Comparison of ENCODE assay signal across 16 cellular contexts in genomic region chr9:2144619-2145018, GRCh38.
DNase-seq lines count a peak whose midpoint lies in the region; ATAC-seq and TF ChIP-seq lines count a peak whose summit lies in the region.
"Had no signal": no experiment of that assay in that cellular context is flagged by ENCODE, and none has a peak within 500 bp of the region (broad histone marks: within the 10 kb centered on the region; RNA-seq: fewer than 3 reads in every experiment).

No MANE protein-coding gene starts in this region.

- no peaks in the 10 kb centered on the region for H4K20me1 ChIP-seq in mammary epithelial cell (ENCODE audit: insufficient read depth, low read length)

- CTCF ChIA-PET in mammary epithelial cell (lab: Charles Lee; ENCODE audit: low non-redundant PET), result no interaction called here
- CTCF ChIA-PET in HEK293 (lab: Yijun Ruan, JAX), result no interaction called here

- H3K4me1 ChIP-seq in mammary epithelial cell (ENCODE audit: insufficient read depth, low read length) (peaks cover 11% of the 10 kb centered on the region), breast epithelium (no peaks in the 10 kb centered on the region), HEK293 (ENCODE audit: control insufficient read depth, insufficient read depth, low read length) (no peaks in the 10 kb centered on the region), thymus (ENCODE audit: control insufficient read depth, insufficient read depth, low read length) (no peaks in the 10 kb centered on the region)

- H3K9me3 ChIP-seq in mammary epithelial cell (replicated peaks; ENCODE audit: insufficient read depth, low read length) (no peaks in the 10 kb centered on the region), breast epithelium (no peaks in the 10 kb centered on the region), HEK293 (ENCODE audit: control insufficient read depth, insufficient read depth, low read depth, low read length) (no peaks in the 10 kb centered on the region), thymus (ENCODE audit: control insufficient read depth) (no peaks in the 10 kb centered on the region)
- H3K9me3 ChIP-seq: HAP-1 had no signal

- no peak overlapping the region for H3K4me3 Mint-ChIP-seq in activated T-helper 17 cell treated with anti-CD3 and anti-CD28 coated beads, Interleukin-2, amount 50 U/mL, for 72 hours

- H3K27ac ChIP-seq in mammary epithelial cell (ENCODE audit: insufficient read depth, low read depth, low read length), result no peak overlapping the region
- peak overlapping the region in 1 of 2 donors; percentile 13 for H3K27ac ChIP-seq in breast epithelium
- H3K27ac ChIP-seq in HEK293 (ENCODE audit: extremely low read depth, low read depth, low read length), result no peak overlapping the region
- H3K27ac ChIP-seq in thymus (ENCODE audit: low read depth), result peak overlapping the region; percentile 22
- H3K27ac ChIP-seq: BLaER1 treated with 17β-estradiol and CSF1 and Interleukin-3, amounts not matched to agents 10 nM and 100 nM; GM23248; SK-N-MC had no signal

- no peak for ATAC-seq in activated T-helper 17 cell treated with anti-CD3 and anti-CD28 coated beads, Interleukin-2, amount 50 U/mL, for 72 hours (replicated peaks)
- no peak for ATAC-seq in GM21515 (IDR thresholded peaks at IDR 0.05; ENCODE audit: unreplicated experiment)

- no peak overlapping the region for H3K9ac ChIP-seq in mammary epithelial cell (ENCODE audit: insufficient read depth, low read length)
- H3K9ac ChIP-seq: BLaER1 treated with 17β-estradiol and CSF1 and Interleukin-3, amounts not matched to agents 10 nM and 100 nM; GM23248 had no signal

- peaks cover 33% of the 10 kb centered on the region for H3K4me1 Mint-ChIP-seq in activated T-helper 17 cell treated with anti-CD3 and anti-CD28 coated beads, Interleukin-2, amount 50 U/mL, for 72 hours

- TF ChIP-seq CTCF in mammary epithelial cell (conservative IDR thresholded peaks at IDR 0.05 in 1 of 2, IDR thresholded peaks at IDR 0.05 in 1 of 2; ENCODE audit: extremely low read depth in 1 of 2, insufficient read depth in 1 of 2, low read depth in 1 of 2, low read length in 2 of 2), result no peak
- no peak for TF ChIP-seq CTCF in breast epithelium (IDR thresholded peaks at IDR 0.05)
- TF ChIP-seq CTCF in HEK293 (tag by site-specific recombination; IDR thresholded peaks at IDR 0.05), result no peak

- H3K9me3 Mint-ChIP-seq in activated T-helper 17 cell treated with anti-CD3 and anti-CD28 coated beads, Interleukin-2, amount 50 U/mL, for 72 hours, result no peaks in the 10 kb centered on the region
- H3K9me3 Mint-ChIP-seq: IgD-negative memory B cell had no signal

- intact Hi-C loops in mammary epithelial cell (cut with micrococcal nuclease) (no loop called here), breast epithelium (cut with DNase I; ENCODE audit: low total_unique reads) (no loop called here)

- H3K4me3 ChIP-seq in mammary epithelial cell (replicated peaks in 1 of 3; ENCODE audit: insufficient read depth in 1 of 3, low read depth in 2 of 3, low read length in 3 of 3) (no peak overlapping the region), breast epithelium (no peak overlapping the region), HEK293 (ENCODE audit: low read depth, low read length) (no peak overlapping the region), thymus (ENCODE audit: low read length) (no peak overlapping the region)
- H3K4me3 ChIP-seq: BLaER1 treated with 17β-estradiol and CSF1 and Interleukin-3, amounts not matched to agents 10 nM and 100 nM; GM23248; HAP-1; SK-N-MC had no signal

- 96% methylated on average over 3 of the region's 3 CpGs for WGBS in mammary epithelial cell (ENCODE audit: low coverage, missing lambda C conversion rate)
- 88% methylated on average over 3 of the region's 3 CpGs for WGBS in thymus

- no peaks in the 10 kb centered on the region for H3K27me3 Mint-ChIP-seq in activated T-helper 17 cell treated with anti-CD3 and anti-CD28 coated beads, Interleukin-2, amount 50 U/mL, for 72 hours
- H3K27me3 Mint-ChIP-seq: IgD-negative memory B cell had no signal

- no TSS peak for BruUV-seq in mammary epithelial cell (replicated peaks; lab: Mats Ljungman, UMichigan)

- peak overlapping the region; percentile 25 for H3K27ac Mint-ChIP-seq in activated T-helper 17 cell treated with anti-CD3 and anti-CD28 coated beads, Interleukin-2, amount 50 U/mL, for 72 hours

- H3K36me3 Mint-ChIP-seq in activated T-helper 17 cell treated with anti-CD3 and anti-CD28 coated beads, Interleukin-2, amount 50 U/mL, for 72 hours (ENCODE audit: low read depth), result peaks cover 64% of the 10 kb centered on the region

- dilution Hi-C loops in mammary epithelial cell (cut with HindIII; ENCODE audit: low sequenced_read_pairs), result no loop called here

- H3K79me2 ChIP-seq in mammary epithelial cell (ENCODE audit: insufficient read depth, low read length), result peaks cover 4% of the 10 kb centered on the region

- TF ChIP-seq POLR2A in breast epithelium (IDR thresholded peaks at IDR 0.05), result no peak

- no peaks in the 10 kb centered on the region for H3K27me3 ChIP-seq in mammary epithelial cell (ENCODE audit: insufficient read depth, low read length)
- no peaks in the 10 kb centered on the region for H3K27me3 ChIP-seq in breast epithelium
- H3K27me3 ChIP-seq in thymus (ENCODE audit: control insufficient read depth, insufficient read depth), result no peaks in the 10 kb centered on the region
- H3K27me3 ChIP-seq: BLaER1 treated with 17β-estradiol and CSF1 and Interleukin-3, amounts not matched to agents 10 nM and 100 nM had no signal

- peak overlapping the region; percentile 47 for H3K4me2 ChIP-seq in mammary epithelial cell (ENCODE audit: insufficient read depth, low read depth, low read length)
- H3K4me2 ChIP-seq: BLaER1 treated with 17β-estradiol and CSF1 and Interleukin-3, amounts not matched to agents 10 nM and 100 nM had no signal

- in situ Hi-C loops in mammary epithelial cell (cut with MboI; ENCODE audit: low sequenced_read_pairs in 2 of 2), result no loop called here

- DNase-seq in mammary epithelial cell, result no peak
- no peak for DNase-seq in breast epithelium (ENCODE audit: low spot score in 2 of 2)
- no peak for DNase-seq in glomerular visceral epithelial cell (ENCODE audit: extremely low spot score)
- DNase-seq: GM23248, Karpas-422, NCI-H1694, OCI-M1, SHP77 had no signal

- POLR2A ChIA-PET in HEK293 (lab: Yijun Ruan, JAX), result no interaction called here

- no peaks in the 10 kb centered on the region for H3K36me3 ChIP-seq in mammary epithelial cell (ENCODE audit: insufficient read depth, low read length)
- H3K36me3 ChIP-seq in breast epithelium, result no peaks in the 10 kb centered on the region
- no peaks in the 10 kb centered on the region for H3K36me3 ChIP-seq in HEK293 (ENCODE audit: control insufficient read depth in 2 of 2, insufficient read depth in 1 of 2, low read length in 2 of 2)
- H3K36me3 ChIP-seq in thymus (ENCODE audit: control insufficient read depth, insufficient read depth), result no peaks in the 10 kb centered on the region
- H3K36me3 ChIP-seq: HAP-1 had no signal

- peak overlapping the region; percentile 78 for H2AFZ ChIP-seq in mammary epithelial cell (ENCODE audit: low read depth, low read length)
- H2AFZ ChIP-seq: GM23248 had no signal

TF ChIP-seq in HEK293, 187 proteins besides CTCF, POLR2A, EP300 and RAD21:
- TF ChIP-seq SCRT2 (tag by site-specific recombination; IDR thresholded peaks at IDR 0.05) (peak; percentile 98), KLF17 (tag by site-specific recombination; IDR thresholded peaks at IDR 0.05) (no peak), SCRT1 (tag by site-specific recombination; IDR thresholded peaks at IDR 0.05; ENCODE audit: borderline replicate concordance) (peak; percentile 98)
